Comparison of ENCODE assay signal across 22 cellular contexts in genomic region chr9:73166453-73166852, GRCh38. TPM values are rescaled to one million over a fixed set of nuclear protein-coding genes. Genes with fewer than 3 reads are reported as not detected.
DNase-seq lines count a peak whose midpoint lies in the region; ATAC-seq, FAIRE-seq and TF ChIP-seq lines count a peak whose summit lies in the region.
"Had no signal": no experiment of that assay in that cellular context is flagged by ENCODE, and none has a peak within 500 bp of the region (broad histone marks: within the 10 kb centered on the region; RNA-seq: fewer than 3 reads in every experiment).

No MANE protein-coding gene starts in this region.

- H3K9me2 ChIP-seq in GM23338 (ENCODE audit: insufficient read depth), result no peaks in the 10 kb centered on the region

- FAIRE-seq in A549 (lab: Jason Lieb, UNC) (no peak), bronchial epithelial cell (lab: Jason Lieb, UNC) (no peak)
- FAIRE-seq: A204.1, GM12878, GM18507 had no signal

- H3K27ac ChIP-seq in A549, result peak overlapping the region in 1 of 2 experiments; percentile 29; a peak in 1 of 6 replicates
- H3K27ac ChIP-seq in GM23338 (ENCODE audit: low read depth), result no peak overlapping the region
- H3K27ac ChIP-seq: C4-2B, HL-60 had no signal

- H3K27me3 ChIP-seq in bronchial epithelial cell (ENCODE audit: control insufficient read depth, insufficient read depth, low read length) (no peaks in the 10 kb centered on the region), GM23338 (ENCODE audit: insufficient read depth) (no peaks in the 10 kb centered on the region)

- H3K4me1 ChIP-seq in A549 (peaks cover 59% of the 10 kb centered on the region), GM23338 (ENCODE audit: insufficient read depth) (peaks cover 3% of the 10 kb centered on the region; the same call in 1 of the 2 replicates)

- peak; percentile 10 to 15; a peak in 3 of 6 replicates for ATAC-seq in A549
- ATAC-seq in natural killer cell, result no peak
- no peak for ATAC-seq in GM18519 (IDR thresholded peaks at IDR 0.05; ENCODE audit: low FRiP score, unreplicated experiment)
- no peak for ATAC-seq in HG03354 (IDR thresholded peaks at IDR 0.05; ENCODE audit: poor library complexity, severe bottlenecking, unreplicated experiment)
- no peak for ATAC-seq in GM23338
- ATAC-seq: GM12878 had no signal

- H3K27me3 Mint-ChIP-seq in HFFc6 (ENCODE audit: insufficient read depth), result peaks cover 28% of the 10 kb centered on the region
- no peaks in the 10 kb centered on the region for H3K27me3 Mint-ChIP-seq in natural killer cell (ENCODE audit: low read depth in 2 of 2)
- H3K27me3 Mint-ChIP-seq in GM23338 (ENCODE audit: insufficient read depth, low read depth, poor library complexity), result peaks cover 3% of the 10 kb centered on the region

- no peak for TF ChIP-seq EP300 in A549 (IDR thresholded peaks at IDR 0.05)

- no peak for TF ChIP-seq CTCF in A549 (IDR thresholded peaks at IDR 0.05)
- no peak for TF ChIP-seq CTCF in HFFc6 (IDR thresholded peaks at IDR 0.05)
- no peak for TF ChIP-seq CTCF in bronchial epithelial cell (IDR thresholded peaks at IDR 0.05; ENCODE audit: insufficient read depth, low read length, severe bottlenecking)
- no peak for TF ChIP-seq CTCF in natural killer cell (IDR thresholded peaks at IDR 0.05)
- no peak for TF ChIP-seq CTCF in GM23338 (conservative IDR thresholded peaks at IDR 0.05; ENCODE audit: low read depth in 2 of 2)

- CTCF ChIA-PET in A549 (lab: Yijun Ruan, JAX), result interaction anchor here (1.0 to 2.5 kb wide), 3 partner anchors 9 to 33 kb away, joined by 3 to 6 read pairs (median 3); no protein-coding TSS in a partner anchor

- H3K4me3 Mint-ChIP-seq in HFFc6 (peak overlapping the region; percentile 6; the same call in 1 of the 2 replicates), natural killer cell (no peak overlapping the region), GM23338 (no peak overlapping the region)

- intact Hi-C loops in natural killer cell (cut with micrococcal nuclease), result loop anchor here (5.0 kb wide), 1 partner anchor 34 kb away; no protein-coding TSS in a partner anchor

- no peaks in the 10 kb centered on the region for H4K20me1 ChIP-seq in GM23338 (replicated peaks; ENCODE audit: insufficient read depth)

- no peak for TF ChIP-seq RAD21 in A549 (conservative IDR thresholded peaks at IDR 0.05 in 1 of 2, IDR thresholded peaks at IDR 0.05 in 1 of 2)

- no peaks in the 10 kb centered on the region for H3K79me2 ChIP-seq in GM23338 (replicated peaks; ENCODE audit: insufficient read depth)

- TF ChIP-seq POLR2A in A549 (IDR thresholded peaks at IDR 0.05; ENCODE audit: low read length), result no peak

- peak overlapping the region; percentile 74; the same call in 1 of the 2 replicates for H3K27ac Mint-ChIP-seq in HFFc6
- peak overlapping the region; percentile 80 to 81 for H3K27ac Mint-ChIP-seq in natural killer cell
- no peak overlapping the region; the same call in 1 of the 2 replicates for H3K27ac Mint-ChIP-seq in GM23338

- no peaks in the 10 kb centered on the region for H3K9me3 ChIP-seq in A549
- H3K9me3 ChIP-seq: HAP-1 had no signal

- H2AFZ ChIP-seq in GM23338, result no peak overlapping the region

- POLR2A ChIA-PET in A549 (lab: Yijun Ruan, JAX), result interaction anchor here (1.2 kb wide), 1 partner anchor 10 kb away, joined by 3 read pairs; no protein-coding TSS in a partner anchor

- 78% methylated on average over 3 of the region's 3 CpGs for WGBS in A549 (ENCODE audit: missing lambda C conversion rate)

- DNase-seq in A549 (ENCODE audit: low read depth in 1 of 2, low spot score in 1 of 2), result no peak
- no peak for DNase-seq in HFFc6
- peak; percentile 30 for DNase-seq in bronchial epithelial cell (ENCODE audit: low read depth)
- DNase-seq in natural killer cell, result no peak
- no peak for DNase-seq in activated CD4-positive, alpha-beta T cell treated with anti-CD3 and anti-CD28 coated beads, Interleukin-2, amount 50 U/mL, for 1 hour
- no peak for DNase-seq in GM23338 (ENCODE audit: low spot score)
- DNase-seq: DMS79, KG1, NCI-H1048, NCI-H146, NCI-H226, NCI-H526, SIG-M5 had no signal

- peaks cover 22% of the 10 kb centered on the region for H3K4me1 Mint-ChIP-seq in HFFc6 (ENCODE audit: low read depth)
- H3K4me1 Mint-ChIP-seq in natural killer cell, result peaks cover 22 to 26% of the 10 kb centered on the region in 2 donors
- H3K4me1 Mint-ChIP-seq in GM23338, result peaks cover 11% of the 10 kb centered on the region; the same call in 2 of the 3 replicates

- H3K4me3 ChIP-seq in A549 (no peak overlapping the region), bronchial epithelial cell (ENCODE audit: low read depth, low read length) (no peak overlapping the region), GM23338 (no peak overlapping the region)
- H3K4me3 ChIP-seq: GM12878, HAP-1 had no signal

- no peaks in the 10 kb centered on the region for H3F3A ChIP-seq in GM23338 (replicated peaks; ENCODE audit: low read depth)

- H3K4me2 ChIP-seq in A549 (no peak overlapping the region), GM23338 (no peak overlapping the region)

- H3K9me3 Mint-ChIP-seq in HFFc6 (peaks cover 16% of the 10 kb centered on the region; the same call in 1 of the 2 replicates), natural killer cell (no peaks in the 10 kb centered on the region), GM23338 (no peaks in the 10 kb centered on the region)

- H3K36me3 ChIP-seq in bronchial epithelial cell (ENCODE audit: control insufficient read depth, insufficient read depth, low read length), result peaks cover 26% of the 10 kb centered on the region
- H3K36me3 ChIP-seq in GM23338 (ENCODE audit: insufficient read depth), result no peaks in the 10 kb centered on the region

- H3K36me3 Mint-ChIP-seq in HFFc6 (ENCODE audit: low read depth) (peaks cover 74% of the 10 kb centered on the region), natural killer cell (peaks cover 58% of the 10 kb centered on the region), GM23338 (ENCODE audit: low read depth) (no peaks in the 10 kb centered on the region)

TF ChIP-seq in A549, 52 proteins besides CTCF, POLR2A, EP300 and RAD21:
- TF ChIP-seq POLR2AphosphoS2 (conservative IDR thresholded peaks at IDR 0.05; ENCODE audit: low read length) (peak; percentile 5; the same call in 1 of the 2 replicates), TP53 (CRISPR knock-in tag; IDR thresholded peaks at IDR 0.05) (peak; percentile 46; the same call in 1 of the 2 replicates), JUN (IDR thresholded peaks at IDR 0.05) (0 out of 5 replicates have a peak, but pooled peaks of 1 of the 2 experiments have one; percentile 23), SREBF2 (IDR thresholded peaks at IDR 0.05) (no peak), NFE2L2 (conservative IDR thresholded peaks at IDR 0.05; ENCODE audit: low read length) (no peak)
TF ChIP-seq in A549: peak in this region for 3.

TF ChIP-seq in GM23338, 12 proteins besides CTCF, POLR2A, EP300 and RAD21 (continues in another document):
- no peak for TF ChIP-seq JUNB (IDR thresholded peaks at IDR 0.05; ENCODE audit: unreplicated experiment)

RNA-seq across cellular contexts. Expression of gene ANXA1, which starts 14.8 kb away (rescaled TPM):
- polyA plus RNA-seq in A549 (2011; rRNA removed) (1,630 and 1,990 TPM in 2 replicates), A549 (2017; fragmentation: RNase III; extraction: RNeasy Plus Mini Kit Qiagen cat#74134 plus additional on column Dnase treatment) (1,437 to 1,601 TPM (median 1,494 TPM) in 3 replicates), GM23338 (2016; fragmentation: Nextera tagmentation; extraction: Ambion mirVana) (3.3 and 5.8 TPM in 2 replicates)
- 803 and 959 TPM in 2 replicates for polyA plus RNA-seq in A549 (2012; cell fraction: cytosol; rRNA removed)
- 455 and 518 TPM in 2 replicates for polyA plus RNA-seq in A549 (2012; cell fraction: nucleus; rRNA removed)
- polyA minus RNA-seq in A549 (2011; rRNA and poly(A)+ RNA removed), result 502 and 534 TPM in 2 replicates
- 1,000 to 10,000 TPM in 4 of 6 experiments, 100 to 1,000 TPM in 2; 933 to 1,109 (median 1,040) TPM for total RNA-seq in HFFc6 (2021; fragmentation: NEBNext Ultra II Directional; extraction: Animal tissue kit (Norgen Biotek cat#: 25700))
- total RNA-seq in bronchial epithelial cell (1,561 and 3,061 TPM in 2 replicates), natural killer cell (1,000 to 10,000 TPM in 1 of 3 donors, 100 to 1,000 TPM in 2; 362 to 1,065 (median 419) TPM)
- total RNA-seq in GM23338 (2014; rRNA removed; shearing (Covaris generic)), result 2.2 and 4.9 TPM in 2 replicates
- total RNA-seq: OCI-LY7 had no signal

Comparison
In these comparisons a context has a peak if more than half of its experiments do, and no peak if none do; other contexts are left out.
1. ATAC-seq: peak in A549 (2 of 2); none in natural killer cell (0 of 3), GM18519 (single experiment), HG03354 (single experiment) and GM23338 (single experiment).
2. RNA of gene ANXA1, which starts 14.8 kb away (total RNA-seq): 1,561 to 3,061 TPM in bronchial epithelial cell, 933 to 1,109 TPM in HFFc6 and 362 to 1,065 TPM in natural killer cell; 2.2 to 4.9 TPM in GM23338; every median in the first group is over 10 times any median in the second.